In genomic region chr7:134654104-134654775, GRCh38 we compare ENCODE assay signal across 19 cellular contexts. TPM values are rescaled to one million over a fixed set of nuclear protein-coding genes. Genes with fewer than 3 reads are reported as not detected.
DNase-seq lines count a peak whose midpoint lies in the region; ATAC-seq and TF ChIP-seq lines count a peak whose summit lies in the region.
"Had no signal": no experiment of that assay in that cellular context is flagged by ENCODE, and none has a peak within 500 bp of the region (broad histone marks: within the 10 kb centered on the region; RNA-seq: fewer than 3 reads in every experiment).

No MANE protein-coding gene starts in this region.

- WGBS in adrenal gland, 4 donors: 49 to 66% (median 52%) methylated on average over 4 of the region's 4 CpGs

- H3K27me3 ChIP-seq in Peyer's patch (no peaks in the 10 kb centered on the region), adrenal gland (no peaks in the 10 kb centered on the region)
- H3K27me3 ChIP-seq: breast epithelium, foreskin keratinocyte, MG63 had no signal

- H3K4me3 ChIP-seq in Peyer's patch (no peak overlapping the region), adrenal gland (no peak overlapping the region)
- H3K4me3 ChIP-seq: breast epithelium, MG63 had no signal

- peaks cover 68% of the 10 kb centered on the region for H3K4me1 Mint-ChIP-seq in activated T-cell treated with anti-CD3 and anti-CD28 coated beads, Interleukin-2, amount 50 U/mL, for 24 hours (ENCODE audit: low read depth)
- peaks cover 42% of the 10 kb centered on the region for H3K4me1 Mint-ChIP-seq in activated CD8-positive, alpha-beta T cell treated with anti-CD3 and anti-CD28 coated beads for 36 hours (ENCODE audit: low read depth)
- H3K4me1 Mint-ChIP-seq in stimulated activated effector memory CD8-positive, alpha-beta T cell treated with anti-CD3 and anti-CD28 coated beads, Interleukin-12 subunit alpha, Interleukin-12 subunit beta, amount 100 ng/mL, for 72 hours: peaks cover 57% of the 10 kb centered on the region

- TF ChIP-seq CTCF in activated CD8-positive, alpha-beta T cell treated with anti-CD3 and anti-CD28 coated beads for 36 hours (IDR thresholded peaks at IDR 0.05): no peak
- TF ChIP-seq CTCF in Peyer's patch (IDR thresholded peaks at IDR 0.05) (no peak), adrenal gland (IDR thresholded peaks at IDR 0.05) (no peak)

- H3K4me1 ChIP-seq in Peyer's patch: no peaks in the 10 kb centered on the region
- H3K4me1 ChIP-seq in adrenal gland (replicated peaks in 1 of 2): no peaks in the 10 kb centered on the region
- H3K4me1 ChIP-seq: breast epithelium had no signal

- CTCF ChIA-PET in activated CD8-positive, alpha-beta T cell treated with anti-CD3 and anti-CD28 coated beads for 36 hours (lab: Charles Lee): interaction anchor here (0.8 to 1.3 kb wide), 5 partner anchors 8 to 70 kb away, joined by 3 to 8 read pairs (median 4); partner anchors contain the start of gene BPGM

- H3K9me3 ChIP-seq in Peyer's patch (no peaks in the 10 kb centered on the region), adrenal gland (replicated peaks in 1 of 3) (no peaks in the 10 kb centered on the region)
- H3K9me3 ChIP-seq: breast epithelium, MG63 had no signal

- no peaks in the 10 kb centered on the region for H3K27me3 Mint-ChIP-seq in activated T-cell treated with anti-CD3 and anti-CD28 coated beads, Interleukin-2, amount 50 U/mL, for 24 hours
- H3K27me3 Mint-ChIP-seq in activated CD8-positive, alpha-beta T cell treated with anti-CD3 and anti-CD28 coated beads for 36 hours: no peaks in the 10 kb centered on the region

- POLR2A ChIA-PET in activated CD8-positive, alpha-beta T cell treated with anti-CD3 and anti-CD28 coated beads for 36 hours (lab: Charles Lee): interaction anchor here (0.6 to 2.4 kb wide), 5 partner anchors 9 to 23 kb away, joined by 3 to 14 read pairs (median 3); partner anchors contain the start of gene BPGM

- H3K27ac ChIP-seq in Peyer's patch: no peak overlapping the region
- no peak overlapping the region for H3K27ac ChIP-seq in adrenal gland
- H3K27ac ChIP-seq: breast epithelium, foreskin keratinocyte had no signal

- peaks cover 55% of the 10 kb centered on the region for H3K36me3 Mint-ChIP-seq in activated T-cell treated with anti-CD3 and anti-CD28 coated beads, Interleukin-2, amount 50 U/mL, for 24 hours (ENCODE audit: low read depth)
- H3K36me3 Mint-ChIP-seq in activated CD8-positive, alpha-beta T cell treated with anti-CD3 and anti-CD28 coated beads for 36 hours (ENCODE audit: low read depth): peaks cover 32% of the 10 kb centered on the region
- peaks cover 33% of the 10 kb centered on the region for H3K36me3 Mint-ChIP-seq in stimulated activated effector memory CD8-positive, alpha-beta T cell treated with anti-CD3 and anti-CD28 coated beads, Interleukin-12 subunit alpha, Interleukin-12 subunit beta, amount 100 ng/mL, for 72 hours
- H3K36me3 Mint-ChIP-seq: mesothelial cell of epicardium had no signal

- peak overlapping the region; percentile 3 for H3K4me3 Mint-ChIP-seq in activated T-cell treated with anti-CD3 and anti-CD28 coated beads, Interleukin-2, amount 50 U/mL, for 24 hours
- H3K4me3 Mint-ChIP-seq in activated CD8-positive, alpha-beta T cell treated with anti-CD3 and anti-CD28 coated beads for 36 hours: peak overlapping the region; percentile 24
- peak overlapping the region; percentile 44 for H3K4me3 Mint-ChIP-seq in stimulated activated effector memory CD8-positive, alpha-beta T cell treated with anti-CD3 and anti-CD28 coated beads, Interleukin-12 subunit alpha, Interleukin-12 subunit beta, amount 100 ng/mL, for 72 hours
- H3K4me3 Mint-ChIP-seq: mesothelial cell of epicardium, neural crest cell had no signal

- ATAC-seq in GM21786 (IDR thresholded peaks at IDR 0.05; ENCODE audit: unreplicated experiment): peak; percentile 39
- peak; percentile 97 for ATAC-seq in activated CD8-positive, alpha-beta T cell treated with anti-CD3 and anti-CD28 coated beads for 36 hours
- ATAC-seq in stimulated activated effector memory CD8-positive, alpha-beta T cell treated with anti-CD3 and anti-CD28 coated beads, Interleukin-12 subunit alpha, Interleukin-12 subunit beta, amount 100 ng/mL, for 72 hours: peak; percentile 98
- ATAC-seq: foreskin keratinocyte had no signal

- H3K36me3 ChIP-seq in Peyer's patch (no peaks in the 10 kb centered on the region), adrenal gland (replicated peaks in 1 of 2) (no peaks in the 10 kb centered on the region)
- H3K36me3 ChIP-seq: breast epithelium, MG63 had no signal

- peaks cover 7% of the 10 kb centered on the region for H3K9me3 Mint-ChIP-seq in activated T-cell treated with anti-CD3 and anti-CD28 coated beads, Interleukin-2, amount 50 U/mL, for 24 hours
- peaks cover 7% of the 10 kb centered on the region for H3K9me3 Mint-ChIP-seq in activated CD8-positive, alpha-beta T cell treated with anti-CD3 and anti-CD28 coated beads for 36 hours
- peaks cover 2% of the 10 kb centered on the region for H3K9me3 Mint-ChIP-seq in stimulated activated effector memory CD8-positive, alpha-beta T cell treated with anti-CD3 and anti-CD28 coated beads, Interleukin-12 subunit alpha, Interleukin-12 subunit beta, amount 100 ng/mL, for 72 hours
- H3K9me3 Mint-ChIP-seq: mesothelial cell of epicardium, neural crest cell had no signal

- intact Hi-C loops in activated CD8-positive, alpha-beta T cell treated with anti-CD3 and anti-CD28 coated beads for 36 hours (cut with micrococcal nuclease): no loop called here
- intact Hi-C loops in adrenal gland (cut with DNase I): no loop called here

- DNase-seq in activated T-cell treated with anti-CD3 and anti-CD28 coated beads, Interleukin-2, amount 50 U/mL, for 24 hours: no peak
- DNase-seq in activated T-cell treated with anti-CD3 and anti-CD28 coated beads, Interleukin-2, amount 50 U/mL, for 1 hour: no peak
- DNase-seq in activated CD8-positive, alpha-beta T cell treated with anti-CD3 and anti-CD28 coated beads for 36 hours: no peak
- peak in 1 of 2 donors; percentile 50 for DNase-seq in stimulated activated effector memory CD8-positive, alpha-beta T cell treated with anti-CD3 and anti-CD28 coated beads, Interleukin-12 subunit alpha, Interleukin-12 subunit beta, amount 100 ng/mL, for 72 hours (ENCODE audit: low spot score in 2 of 2)
- DNase-seq in Peyer's patch (no peak), D341Med (ENCODE audit: low spot score) (no peak), adrenal gland (no peak)
- DNase-seq: activated gamma-delta T cell treated with Interleukin-2 at 50 U/mL for 16 hours; foreskin keratinocyte; GOT3; MG63; NCI-H1694 treated with DMSO at 0.1 percent for 48 hours; NCI-H446 treated with DMSO at 0.1 percent for 48 hours; stimulated activated CD4-positive, alpha-beta T cell treated with anti-CD3 and anti-CD28 coated beads, Interleukin-12 subunit alpha, Interleukin-12 subunit beta, amount 100 ng/mL, for 4 hours; stimulated activated naive CD4-positive, alpha-beta T cell treated with Interleukin-2 at 50 U/mL for 16 hours had no signal

- H3K27ac Mint-ChIP-seq in activated T-cell treated with anti-CD3 and anti-CD28 coated beads, Interleukin-2, amount 50 U/mL, for 24 hours: peak overlapping the region; percentile 88
- H3K27ac Mint-ChIP-seq in activated CD8-positive, alpha-beta T cell treated with anti-CD3 and anti-CD28 coated beads for 36 hours: peak overlapping the region; percentile 90
- H3K27ac Mint-ChIP-seq in stimulated activated effector memory CD8-positive, alpha-beta T cell treated with anti-CD3 and anti-CD28 coated beads, Interleukin-12 subunit alpha, Interleukin-12 subunit beta, amount 100 ng/mL, for 72 hours: peak overlapping the region; percentile 87
- H3K27ac Mint-ChIP-seq: mesothelial cell of epicardium had no signal

- TF ChIP-seq POLR2A in Peyer's patch (IDR thresholded peaks at IDR 0.05): no peak
- TF ChIP-seq POLR2A in adrenal gland (IDR thresholded peaks at IDR 0.05): no peak

RNA-seq across cellular contexts. Expression of gene BPGM, which starts 7.6 kb away (rescaled TPM):
- 10 to 100 TPM; 11.2 to 12.4 TPM for total RNA-seq in activated CD8-positive, alpha-beta T cell treated with anti-CD3 and anti-CD28 coated beads for 36 hours
- 1 to 10 TPM; 5.3 to 9.2 (median 6.6) TPM for total RNA-seq in Peyer's patch
- total RNA-seq in adrenal gland: 10 to 100 TPM; 12.1 to 23.2 (median 17.2) TPM
- polyA plus RNA-seq in adrenal gland: 10 to 100 TPM; 17.6 to 33.2 (median 21.0) TPM

Comparison
In these comparisons a context has a peak if more than half of its experiments do, and no peak if none do; other contexts are left out.
1. ATAC-seq: peak in every context shown above with its lines; median percentile 98 in stimulated activated effector memory CD8-positive, alpha-beta T cell treated with anti-CD3 and anti-CD28 coated beads, Interleukin-12 subunit alpha, Interleukin-12 subunit beta, amount 100 ng/mL, for 72 hours; 97 in activated CD8-positive, alpha-beta T cell treated with anti-CD3 and anti-CD28 coated beads for 36 hours; 39 in GM21786.